In genomic region chr9:99039388-99040182, GRCh38 we compare ENCODE assay signal across 10 cellular contexts.
DNase-seq lines count a peak whose midpoint lies in the region; ATAC-seq and TF ChIP-seq lines count a peak whose summit lies in the region.
"Had no signal": no experiment of that assay in that cellular context is flagged by ENCODE, and none has a peak within 500 bp of the region (broad histone marks: within the 10 kb centered on the region; RNA-seq: fewer than 3 reads in every experiment).

No MANE protein-coding gene starts in this region.

- H3K9me3 ChIP-seq in naive thymus-derived CD4-positive, alpha-beta T cell (ENCODE audit: control insufficient read depth in 2 of 3, low read length in 3 of 3): no peaks in the 10 kb centered on the region
- H3K9me3 ChIP-seq in ascending aorta (peaks cover 0 to 1% of the 10 kb centered on the region in 2 donors), spleen (peaks cover 0 to 9% (median 4%) of the 10 kb centered on the region in 8 donors)

- H3K27ac ChIP-seq in naive thymus-derived CD4-positive, alpha-beta T cell (ENCODE audit: low read depth, low read length): no peak overlapping the region
- H3K27ac ChIP-seq in ascending aorta (no peak overlapping the region), caudate nucleus (ENCODE audit: low read depth, low read length) (no peak overlapping the region), spleen (no peak overlapping the region)

- H3K27me3 Mint-ChIP-seq in activated CD8-positive, alpha-beta T cell treated with anti-CD3 and anti-CD28 coated beads for 36 hours: no peaks in the 10 kb centered on the region
- H3K27me3 Mint-ChIP-seq in naive thymus-derived CD4-positive, alpha-beta T cell: peaks cover 0 to 2% (median 0%) of the 10 kb centered on the region in 5 donors

- H3K36me3 ChIP-seq in naive thymus-derived CD4-positive, alpha-beta T cell (ENCODE audit: control insufficient read depth in 2 of 3, insufficient read depth in 3 of 3, low read length in 3 of 3): no peaks in the 10 kb centered on the region
- no peaks in the 10 kb centered on the region for H3K36me3 ChIP-seq in ascending aorta
- H3K36me3 ChIP-seq in spleen: no peaks in the 10 kb centered on the region

- ATAC-seq in HG03378 (IDR thresholded peaks at IDR 0.05; ENCODE audit: unreplicated experiment): peak; percentile 70
- ATAC-seq in activated CD8-positive, alpha-beta T cell treated with anti-CD3 and anti-CD28 coated beads for 36 hours: peak; percentile 60
- ATAC-seq in naive thymus-derived CD4-positive, alpha-beta T cell: peak; percentile 64

- DNase-seq in GM03348 (ENCODE audit: low spot score): peak; percentile 31
- DNase-seq in activated CD8-positive, alpha-beta T cell treated with anti-CD3 and anti-CD28 coated beads for 36 hours: no peak
- DNase-seq in naive thymus-derived CD4-positive, alpha-beta T cell: no peak
- no peak for DNase-seq in germinal center (ENCODE audit: low spot score)
- no peak for DNase-seq in ascending aorta (ENCODE audit: low spot score in 2 of 2)
- DNase-seq in caudate nucleus (lab: John Stamatoyannopoulos, UW): no peak
- no peak for DNase-seq in spleen
- DNase-seq: NCI-H2029 had no signal

- H3K4me1 ChIP-seq in naive thymus-derived CD4-positive, alpha-beta T cell (ENCODE audit: control insufficient read depth in 2 of 2, insufficient read depth in 2 of 2, low read length in 2 of 2): peaks cover 0 to 4% of the 10 kb centered on the region in 2 donors
- H3K4me1 ChIP-seq in ascending aorta (no peaks in the 10 kb centered on the region), spleen (peaks cover 0 to 35% (median 24%) of the 10 kb centered on the region in 6 donors)

- TF ChIP-seq CTCF in activated CD8-positive, alpha-beta T cell treated with anti-CD3 and anti-CD28 coated beads for 36 hours (IDR thresholded peaks at IDR 0.05): no peak
- TF ChIP-seq CTCF in ascending aorta (IDR thresholded peaks at IDR 0.05) (no peak), spleen (IDR thresholded peaks at IDR 0.05 in 8 of 11, conservative IDR thresholded peaks at IDR 0.05 in 3 of 11) (no peak)

- no peak overlapping the region for H3K27ac Mint-ChIP-seq in activated CD8-positive, alpha-beta T cell treated with anti-CD3 and anti-CD28 coated beads for 36 hours
- peak overlapping the region in 1 of 9 donors; percentile 38 for H3K27ac Mint-ChIP-seq in naive thymus-derived CD4-positive, alpha-beta T cell
- H3K27ac Mint-ChIP-seq: activated T-helper 2 cell treated with anti-CD3 and anti-CD28 coated beads, Interferon-gamma antibody, Interleukin-2, Interleukin-4, amounts not matched to agents 10 μg/mL and 5 μg/mL and 100 μg/mL, durations not matched to agents 14 hours and 24 hours and 36 hours had no signal

- H3K27me3 ChIP-seq in naive thymus-derived CD4-positive, alpha-beta T cell (ENCODE audit: control insufficient read depth in 2 of 2, insufficient read depth in 2 of 2, low read length in 2 of 2): no peaks in the 10 kb centered on the region
- H3K27me3 ChIP-seq in ascending aorta (no peaks in the 10 kb centered on the region), spleen (replicated peaks in 1 of 7) (peaks cover 0 to 14% (median 0%) of the 10 kb centered on the region in 7 donors)

- WGBS in spleen, 5 donors: 74 to 84% (median 79%) methylated on average over 5 of the region's 5 CpGs

- no peaks in the 10 kb centered on the region for H3K36me3 Mint-ChIP-seq in activated CD8-positive, alpha-beta T cell treated with anti-CD3 and anti-CD28 coated beads for 36 hours (ENCODE audit: low read depth)
- peaks cover 3 to 17% (median 8%) of the 10 kb centered on the region in 5 donors for H3K36me3 Mint-ChIP-seq in naive thymus-derived CD4-positive, alpha-beta T cell

- CTCF ChIA-PET in activated CD8-positive, alpha-beta T cell treated with anti-CD3 and anti-CD28 coated beads for 36 hours (lab: Charles Lee): interaction anchor here (0.9 to 1.5 kb wide), 5 partner anchors 10 to 41 kb away, joined by 3 to 6 read pairs (median 5); no protein-coding TSS in a partner anchor
- CTCF ChIA-PET in naive thymus-derived CD4-positive, alpha-beta T cell (lab: Charles Lee): no interaction called here

- H3K4me3 Mint-ChIP-seq in activated CD8-positive, alpha-beta T cell treated with anti-CD3 and anti-CD28 coated beads for 36 hours: no peak overlapping the region
- no peak overlapping the region for H3K4me3 Mint-ChIP-seq in naive thymus-derived CD4-positive, alpha-beta T cell

- peaks cover 4% of the 10 kb centered on the region for H3K9me3 Mint-ChIP-seq in activated CD8-positive, alpha-beta T cell treated with anti-CD3 and anti-CD28 coated beads for 36 hours
- peaks cover 0 to 10% (median 8%) of the 10 kb centered on the region in 11 donors for H3K9me3 Mint-ChIP-seq in naive thymus-derived CD4-positive, alpha-beta T cell

- no peak overlapping the region for H3K4me3 ChIP-seq in naive thymus-derived CD4-positive, alpha-beta T cell (ENCODE audit: low read length)
- H3K4me3 ChIP-seq in ascending aorta: no peak overlapping the region
- H3K4me3 ChIP-seq in spleen: no peak overlapping the region

- H3K4me1 Mint-ChIP-seq in activated CD8-positive, alpha-beta T cell treated with anti-CD3 and anti-CD28 coated beads for 36 hours (ENCODE audit: low read depth): peaks cover 28% of the 10 kb centered on the region
- peaks cover 16 to 59% (median 32%) of the 10 kb centered on the region in 7 donors for H3K4me1 Mint-ChIP-seq in naive thymus-derived CD4-positive, alpha-beta T cell

- intact Hi-C loops in activated CD8-positive, alpha-beta T cell treated with anti-CD3 and anti-CD28 coated beads for 36 hours (cut with micrococcal nuclease): no loop called here
- intact Hi-C loops in naive thymus-derived CD4-positive, alpha-beta T cell (cut with micrococcal nuclease): no loop called here
- intact Hi-C loops in ascending aorta (cut with DNase I): no loop called here
- intact Hi-C loops in spleen (cut with DNase I; ENCODE audit: low total_unique reads): no loop called here

- POLR2A ChIA-PET in activated CD8-positive, alpha-beta T cell treated with anti-CD3 and anti-CD28 coated beads for 36 hours (lab: Charles Lee): interaction anchor here (0.7 to 1.5 kb wide), 2 partner anchors 14 to 16 kb away, joined by 3 read pairs; no protein-coding TSS in a partner anchor
- POLR2A ChIA-PET in naive thymus-derived CD4-positive, alpha-beta T cell (lab: Charles Lee): interaction anchor here (1.7 kb wide), 1 partner anchor 13 kb away, joined by 4 read pairs; no protein-coding TSS in a partner anchor

- TF ChIP-seq POLR2A in spleen (IDR thresholded peaks at IDR 0.05): no peak
